8 cellular contexts compared by ENCODE assay signal in the genomic region with DNA sequence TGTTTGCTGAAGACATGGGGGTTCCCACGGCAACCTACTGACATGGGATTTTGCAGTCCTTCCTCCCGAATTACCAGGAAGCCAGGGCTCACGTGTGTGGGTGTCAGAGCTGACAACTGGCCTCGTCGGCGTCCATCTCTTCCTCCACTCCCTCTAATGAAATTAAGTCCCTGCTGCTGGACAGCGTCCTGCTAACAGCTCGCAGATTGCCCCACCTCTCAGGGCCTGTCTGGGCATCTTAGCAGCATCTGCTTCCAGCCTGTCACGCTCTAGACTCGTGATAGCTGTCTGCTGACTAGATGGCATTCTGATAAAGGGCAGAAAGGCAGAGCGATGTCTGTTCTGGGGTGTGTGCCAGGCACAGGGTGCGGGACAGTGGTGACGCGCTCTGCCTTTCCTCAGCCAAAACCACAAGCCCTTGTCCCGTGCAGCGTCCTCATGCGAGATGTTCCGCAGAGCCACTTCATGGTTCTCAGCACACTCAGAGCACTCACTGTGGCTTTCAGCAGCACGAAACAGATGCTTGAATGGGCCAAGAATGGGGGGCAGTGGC.
A peak's percentile ranks its signal among the peaks of the same experiment; 100 is the strongest.
DNase-seq lines count a peak whose midpoint lies in the region; ATAC-seq, FAIRE-seq and TF ChIP-seq lines count a peak whose summit lies in the region.

No MANE protein-coding gene starts in this region.

- 8 to 18% methylated on average over 19 of the region's 19 CpGs for WGBS in heart right ventricle, 2 donors

- peaks cover 0 to 6% (median 0%) of the 10 kb centered on the region in 7 donors for H3K27me3 ChIP-seq in heart right ventricle

- no peaks in the 10 kb centered on the region for H3K27me3 Mint-ChIP-seq in activated naive CD8-positive, alpha-beta T cell treated with anti-CD3 and anti-CD28 coated beads, Interleukin-2, amount 50 U/mL, for 24 hours

- FAIRE-seq in RCC 7860 (lab: Jason Lieb, UNC) = peak; percentile 96

- peak overlapping the region in 2 of 10 donors; percentile 24 to 84 for H3K27ac ChIP-seq in heart right ventricle

- peak overlapping the region; percentile 40 for H3K27ac Mint-ChIP-seq in activated naive CD8-positive, alpha-beta T cell treated with anti-CD3 and anti-CD28 coated beads, Interleukin-2, amount 50 U/mL, for 24 hours

- peaks cover 40% of the 10 kb centered on the region for H3K4me1 Mint-ChIP-seq in activated naive CD8-positive, alpha-beta T cell treated with anti-CD3 and anti-CD28 coated beads, Interleukin-2, amount 50 U/mL, for 24 hours

- H3K4me1 ChIP-seq in heart right ventricle = peaks cover 0 to 24% (median 6%) of the 10 kb centered on the region in 9 donors

- H3K9me3 Mint-ChIP-seq in activated naive CD8-positive, alpha-beta T cell treated with anti-CD3 and anti-CD28 coated beads, Interleukin-2, amount 50 U/mL, for 24 hours = peaks cover 16% of the 10 kb centered on the region

- peak; percentile 78 for ATAC-seq in activated naive CD8-positive, alpha-beta T cell treated with anti-CD3 and anti-CD28 coated beads, Interleukin-2, amount 50 U/mL, for 24 hours
- ATAC-seq in heart right ventricle (peak; percentile 77 to 93 (median 86)), GM18909 (IDR thresholded peaks at IDR 0.05; ENCODE audit: poor library complexity, unreplicated experiment) (no peak)

- no peaks in the 10 kb centered on the region for H3K9me3 ChIP-seq in heart right ventricle

- H3K4me3 ChIP-seq in heart right ventricle (no peak overlapping the region), skeletal muscle cell (ENCODE audit: low read depth, low read length) (no peak overlapping the region)

- no peaks in the 10 kb centered on the region for H3K36me3 ChIP-seq in heart right ventricle

- no peak for TF ChIP-seq CTCF in heart right ventricle (IDR thresholded peaks at IDR 0.05)

- peak; percentile 89 for DNase-seq in DMS 273 (lab: John Stamatoyannopoulos, UW; ENCODE audit: unreplicated experiment)
- DNase-seq in RCC 7860 (ENCODE audit: low spot score) = peak; percentile 88
- peak; percentile 49 for DNase-seq in activated naive CD8-positive, alpha-beta T cell treated with anti-CD3 and anti-CD28 coated beads, Interleukin-2, amount 50 U/mL, for 24 hours
- DNase-seq in heart right ventricle = peak; percentile 65 to 67
- DNase-seq in skeletal muscle cell (ENCODE audit: low read depth) = peak; percentile 61
- DNase-seq in NOMO-1 treated with DMSO at 0.1 percent for 48 hours (lab: John Stamatoyannopoulos, UW; ENCODE audit: unreplicated experiment) = no peak
- DNase-seq in DMS114 treated with DMSO at 0.1 percent for 48 hours (lab: John Stamatoyannopoulos, UW; ENCODE audit: unreplicated experiment) = no peak

- peak overlapping the region; percentile 32 for H3K4me3 Mint-ChIP-seq in activated naive CD8-positive, alpha-beta T cell treated with anti-CD3 and anti-CD28 coated beads, Interleukin-2, amount 50 U/mL, for 24 hours

- intact Hi-C loops in heart right ventricle (cut with DNase I) = no loop called here

- H3K36me3 Mint-ChIP-seq in activated naive CD8-positive, alpha-beta T cell treated with anti-CD3 and anti-CD28 coated beads, Interleukin-2, amount 50 U/mL, for 24 hours (ENCODE audit: low read depth) = no peaks in the 10 kb centered on the region

Comparison
In these comparisons a context has a peak if more than half of its experiments do, and no peak if none do; other contexts are left out.
1. DNase-seq: peak in DMS 273 (single experiment), RCC 7860 (single experiment), activated naive CD8-positive, alpha-beta T cell treated with anti-CD3 and anti-CD28 coated beads, Interleukin-2, amount 50 U/mL, for 24 hours (single experiment), heart right ventricle (2 of 2) and skeletal muscle cell (single experiment); none in NOMO-1 treated with DMSO at 0.1 percent for 48 hours (single experiment) and DMS114 treated with DMSO at 0.1 percent for 48 hours (single experiment).